ENCODE assay signal across 18 cellular contexts in the genomic region with DNA sequence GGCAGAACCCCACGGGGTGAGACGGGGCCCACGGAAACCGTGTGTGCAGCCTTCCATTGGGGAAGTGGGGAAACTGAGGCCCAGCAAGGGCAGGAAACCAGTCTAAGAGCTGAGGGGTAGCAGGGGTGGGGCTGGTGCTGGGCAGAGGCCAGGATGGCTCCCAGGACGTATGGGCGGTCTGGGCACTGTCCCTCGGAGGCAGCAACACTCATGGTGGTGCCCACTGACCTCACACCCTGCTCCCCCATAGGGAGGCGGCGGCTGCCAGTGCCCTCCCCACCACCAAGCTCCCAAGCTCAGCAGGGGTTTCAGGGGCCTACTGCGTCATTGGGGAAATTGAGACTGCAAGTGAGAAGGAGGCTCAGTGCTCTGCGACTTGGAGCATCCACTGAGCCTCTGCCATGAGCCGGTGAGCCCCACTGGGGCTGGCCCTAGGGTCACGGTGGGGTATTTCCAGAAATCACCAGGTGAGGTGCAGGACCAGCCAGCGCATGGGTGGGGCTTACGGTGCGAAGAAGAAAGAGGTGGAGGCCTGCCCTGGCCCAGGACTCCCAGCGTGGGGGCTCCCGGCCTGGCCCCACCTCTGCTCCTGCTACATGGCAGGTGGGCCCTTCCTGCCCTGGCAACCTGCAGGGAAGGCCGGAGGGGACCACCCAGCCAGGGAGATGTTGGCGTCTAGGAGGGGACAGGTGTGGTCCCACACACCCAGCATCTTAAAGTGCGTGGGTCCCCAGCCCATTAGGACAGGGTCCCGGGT. TPM values are rescaled to one million over a fixed set of nuclear protein-coding genes. Genes with fewer than 3 reads are reported as not detected.
A peak's percentile ranks its signal among the peaks of the same experiment; 100 is the strongest.
DNase-seq lines count a peak whose midpoint lies in the region; ATAC-seq and TF ChIP-seq lines count a peak whose summit lies in the region.
"Had no signal": no experiment of that assay in that cellular context is flagged by ENCODE, and none has a peak within 500 bp of the region (broad histone marks: within the 10 kb centered on the region; RNA-seq: fewer than 3 reads in every experiment).

No MANE protein-coding gene starts in this region.

- H3K9me3 Mint-ChIP-seq in CD4-positive, CD25-positive, alpha-beta regulatory T cell = peaks cover 0 to 1% (median 0%) of the 10 kb centered on the region in 7 donors
- peaks cover 8% of the 10 kb centered on the region for H3K9me3 Mint-ChIP-seq in glutamatergic neuron (ENCODE audit: unreplicated experiment)
- H3K9me3 Mint-ChIP-seq: HFFc6 had no signal

- H3K36me3 ChIP-seq in BE2C (no peaks in the 10 kb centered on the region), neuronal stem cell (replicated peaks in 1 of 2; ENCODE audit: control insufficient read depth in 2 of 2, insufficient read depth in 2 of 2, low read length in 2 of 2) (no peaks in the 10 kb centered on the region), mammary epithelial cell (ENCODE audit: insufficient read depth, low read length) (no peaks in the 10 kb centered on the region)
- no peaks in the 10 kb centered on the region for H3K36me3 ChIP-seq in CD4-positive, CD25-positive, alpha-beta regulatory T cell (ENCODE audit: control insufficient read depth, insufficient read depth, low read length)

- H3K27me3 ChIP-seq in BE2C (no peaks in the 10 kb centered on the region), neuronal stem cell (ENCODE audit: control insufficient read depth in 3 of 3, insufficient read depth in 3 of 3, low read depth in 1 of 3, low read length in 3 of 3) (no peaks in the 10 kb centered on the region), mammary epithelial cell (ENCODE audit: insufficient read depth, low read length) (no peaks in the 10 kb centered on the region)
- H3K27me3 ChIP-seq in CD4-positive, CD25-positive, alpha-beta regulatory T cell (ENCODE audit: control insufficient read depth, insufficient read depth, low read length) = no peaks in the 10 kb centered on the region

- no peak overlapping the region for H4K8ac ChIP-seq in neuronal stem cell (ENCODE audit: low read depth, low read length)

- dilution Hi-C loops in mammary epithelial cell (cut with HindIII; ENCODE audit: low sequenced_read_pairs) = no loop called here

- H3K9me3 ChIP-seq in BE2C (no peaks in the 10 kb centered on the region; the same call in 1 of the 2 replicates), neuronal stem cell (replicated peaks in 1 of 2; ENCODE audit: control insufficient read depth in 2 of 2, insufficient read depth in 1 of 2, low read depth in 1 of 2, low read length in 2 of 2) (no peaks in the 10 kb centered on the region), mammary epithelial cell (replicated peaks; ENCODE audit: insufficient read depth, low read length) (no peaks in the 10 kb centered on the region)
- no peaks in the 10 kb centered on the region for H3K9me3 ChIP-seq in CD4-positive, CD25-positive, alpha-beta regulatory T cell (ENCODE audit: control insufficient read depth in 2 of 2, low read length in 2 of 2)

- H2BK12ac ChIP-seq in neuronal stem cell (ENCODE audit: low read length) = peak overlapping the region; percentile 58

- in situ Hi-C loops in mammary epithelial cell (cut with MboI; ENCODE audit: low sequenced_read_pairs in 2 of 2) = no loop called here

- peaks cover 2% of the 10 kb centered on the region for H3K79me1 ChIP-seq in neuronal stem cell (ENCODE audit: low read depth, low read length)

- no peaks in the 10 kb centered on the region for H3K4me1 Mint-ChIP-seq in CD4-positive, CD25-positive, alpha-beta regulatory T cell
- H3K4me1 Mint-ChIP-seq in glutamatergic neuron (ENCODE audit: low read depth, unreplicated experiment) = peaks cover 3% of the 10 kb centered on the region
- H3K4me1 Mint-ChIP-seq: B cell had no signal

- DNase-seq in BE2C (peak; percentile 4), glutamatergic neuron (peak; percentile 11), neuronal stem cell (ENCODE audit: low spot score) (no peak), mammary epithelial cell (no peak), NCI-H345 treated with DMSO at 0.1 percent for 48 hours (lab: John Stamatoyannopoulos, UW; ENCODE audit: unreplicated experiment) (no peak), NCI-H82 treated with DMSO at 0.1 percent for 48 hours (lab: John Stamatoyannopoulos, UW; ENCODE audit: unreplicated experiment) (no peak)
- DNase-seq in CD4-positive, CD25-positive, alpha-beta regulatory T cell = no peak
- DNase-seq: DMS 273 treated with DMSO at 0.1 percent for 48 hours, HFFc6, KG1, NCI-H1092 treated with DMSO at 0.1 percent for 48 hours, NCI-H1694, NCI-H2107, NCI-H226, NCI-H526 treated with DMSO at 0.1 percent for 48 hours, PC-9 had no signal

- H4K91ac ChIP-seq in neuronal stem cell (ENCODE audit: low read depth, low read length, poor library complexity) = no peak overlapping the region

- no CpG with 5 or more reads among the region's 22 CpGs for WGBS in neuronal stem cell (ENCODE audit: extremely low coverage in 2 of 2, insufficient read length in 2 of 2, insufficient replicate concordance in 1 of 2), 2 donors
- 85% methylated on average over 12 of the region's 22 CpGs for WGBS in mammary epithelial cell (ENCODE audit: low coverage, missing lambda C conversion rate)

- H3K4me3 ChIP-seq in BE2C (ENCODE audit: low read depth, low read length) = no peak overlapping the region
- no peak overlapping the region for H3K4me3 ChIP-seq in CD4-positive, CD25-positive, alpha-beta regulatory T cell (ENCODE audit: low read depth, low read length)
- H3K4me3 ChIP-seq in neuronal stem cell (ENCODE audit: low read length in 2 of 2) = peak overlapping the region in 1 of 2 donors; percentile 14
- H3K4me3 ChIP-seq in mammary epithelial cell (replicated peaks in 1 of 3; ENCODE audit: insufficient read depth in 1 of 3, low read depth in 2 of 3, low read length in 3 of 3) = no peak overlapping the region
- H3K4me3 ChIP-seq: PC-9 had no signal

- peak overlapping the region; percentile 58 for H2BK15ac ChIP-seq in neuronal stem cell (ENCODE audit: low read length)

- BruUV-seq in mammary epithelial cell (replicated peaks; lab: Mats Ljungman, UMichigan) = no TSS peak

- no peak overlapping the region for H2BK5ac ChIP-seq in neuronal stem cell (ENCODE audit: low read length)

- no peak overlapping the region for H3K9ac ChIP-seq in neuronal stem cell (ENCODE audit: low read depth, low read length, poor library complexity)
- no peak overlapping the region for H3K9ac ChIP-seq in mammary epithelial cell (ENCODE audit: insufficient read depth, low read length)

- H3K4ac ChIP-seq in neuronal stem cell (ENCODE audit: low read length) = no peak overlapping the region

- TF ChIP-seq CTCF in BE2C (IDR thresholded peaks at IDR 0.05; ENCODE audit: low read depth, low read length) = no peak
- TF ChIP-seq CTCF in glutamatergic neuron (IDR thresholded peaks at IDR 0.05; ENCODE audit: partially characterized antibody, unreplicated experiment) = no peak
- TF ChIP-seq CTCF in mammary epithelial cell (conservative IDR thresholded peaks at IDR 0.05 in 1 of 2, IDR thresholded peaks at IDR 0.05 in 1 of 2; ENCODE audit: extremely low read depth in 1 of 2, insufficient read depth in 1 of 2, low read depth in 1 of 2, low read length in 2 of 2) = no peak

- no peaks in the 10 kb centered on the region for H3K27me3 Mint-ChIP-seq in CD4-positive, CD25-positive, alpha-beta regulatory T cell
- H3K27me3 Mint-ChIP-seq in glutamatergic neuron (ENCODE audit: unreplicated experiment) = peaks cover 11% of the 10 kb centered on the region
- H3K27me3 Mint-ChIP-seq: B cell; CD8-positive, alpha-beta memory T cell had no signal

- H3K4me2 ChIP-seq in neuronal stem cell (ENCODE audit: insufficient read depth, low read length, poor library complexity, severe bottlenecking) (no peak overlapping the region), mammary epithelial cell (ENCODE audit: insufficient read depth, low read depth, low read length) (no peak overlapping the region)
- H3K4me2 ChIP-seq: PC-9 had no signal

- H3K23ac ChIP-seq in neuronal stem cell (ENCODE audit: low read depth, low read length, poor library complexity) = peak overlapping the region; percentile 31

- no peak overlapping the region for H3K14ac ChIP-seq in neuronal stem cell (ENCODE audit: low read length)

- no peak overlapping the region for H3K4me3 Mint-ChIP-seq in CD4-positive, CD25-positive, alpha-beta regulatory T cell
- no peak overlapping the region for H3K4me3 Mint-ChIP-seq in glutamatergic neuron (ENCODE audit: unreplicated experiment)
- H3K4me3 Mint-ChIP-seq: B cell; CD8-positive, alpha-beta memory T cell; HFFc6 had no signal

- no peak for ATAC-seq in CD4-positive, CD25-positive, alpha-beta regulatory T cell (ENCODE audit: low read depth in 2 of 2)

- H3K4me1 ChIP-seq in BE2C (no peaks in the 10 kb centered on the region), neuronal stem cell (ENCODE audit: control insufficient read depth in 2 of 2, insufficient read depth in 1 of 2, low read depth in 1 of 2, low read length in 2 of 2) (peaks cover 6 to 19% of the 10 kb centered on the region in 2 donors), mammary epithelial cell (ENCODE audit: insufficient read depth, low read length) (no peaks in the 10 kb centered on the region)
- H3K4me1 ChIP-seq in CD4-positive, CD25-positive, alpha-beta regulatory T cell (ENCODE audit: control insufficient read depth, insufficient read depth, low read length, poor library complexity, severe bottlenecking) = peaks cover 2% of the 10 kb centered on the region

- peak overlapping the region; percentile 28 for H3K18ac ChIP-seq in neuronal stem cell (ENCODE audit: low read length)

- no peak overlapping the region for H2BK120ac ChIP-seq in neuronal stem cell (ENCODE audit: low read depth, low read length)

- H2AFZ ChIP-seq in neuronal stem cell (ENCODE audit: low read length) = no peak overlapping the region
- no peak overlapping the region for H2AFZ ChIP-seq in mammary epithelial cell (ENCODE audit: low read depth, low read length)
- H2AFZ ChIP-seq: PC-9 had no signal

- no peaks in the 10 kb centered on the region for H3K79me2 ChIP-seq in mammary epithelial cell (ENCODE audit: insufficient read depth, low read length)

- no peaks in the 10 kb centered on the region for H4K20me1 ChIP-seq in mammary epithelial cell (ENCODE audit: insufficient read depth, low read length)

- H3K27ac Mint-ChIP-seq in CD4-positive, CD25-positive, alpha-beta regulatory T cell = peak overlapping the region in 2 of 3 donors; percentile 59 to 72
- H3K27ac Mint-ChIP-seq in glutamatergic neuron (ENCODE audit: unreplicated experiment) = no peak overlapping the region
- H3K27ac Mint-ChIP-seq: B cell; CD8-positive, alpha-beta memory T cell; HFFc6 had no signal

- intact Hi-C loops in mammary epithelial cell (cut with micrococcal nuclease) = no loop called here

- H3K36me3 Mint-ChIP-seq in CD4-positive, CD25-positive, alpha-beta regulatory T cell = no peaks in the 10 kb centered on the region
- H3K36me3 Mint-ChIP-seq in glutamatergic neuron (ENCODE audit: unreplicated experiment) = no peaks in the 10 kb centered on the region

- H2AK5ac ChIP-seq in neuronal stem cell (ENCODE audit: low read depth, low read length) = peak overlapping the region; percentile 90

- no peak overlapping the region for H3K27ac ChIP-seq in CD4-positive, CD25-positive, alpha-beta regulatory T cell (ENCODE audit: insufficient read depth, low read length, poor library complexity, severe bottlenecking)
- no peak overlapping the region for H3K27ac ChIP-seq in neuronal stem cell (replicated peaks; ENCODE audit: low read length)
- no peak overlapping the region for H3K27ac ChIP-seq in mammary epithelial cell (ENCODE audit: insufficient read depth, low read depth, low read length)
- H3K27ac ChIP-seq: PC-9 had no signal

- CTCF ChIA-PET in mammary epithelial cell (lab: Charles Lee; ENCODE audit: low non-redundant PET) = no interaction called here

RNA-seq across cellular contexts. Expression of a gene that starts 0.9 kb away (rescaled TPM):
- polyA plus RNA-seq in BE2C (2012; ENCODE audit: insufficient read depth, insufficient read length, low read depth) = 0.19 TPM
- total RNA-seq in CD4-positive, CD25-positive, alpha-beta regulatory T cell = 2.0 TPM
- under 1 TPM in 2 of 4 donors, not detected in 2; 0.05 to 0.22 TPM for polyA plus RNA-seq in CD4-positive, CD25-positive, alpha-beta regulatory T cell
- 2.6 TPM for total RNA-seq in glutamatergic neuron (ENCODE audit: unreplicated experiment)
- 0.13 TPM for polyA plus RNA-seq in neuronal stem cell (2013, experiment 1 of 2)
- 0.12 TPM for polyA plus RNA-seq in neuronal stem cell (2013, experiment 2 of 2)
- 1 to 10 TPM in 1 of 2 donors, under 1 TPM in 1; 0.68 to 1.0 TPM for total RNA-seq in mammary epithelial cell
- polyA plus RNA-seq in mammary epithelial cell = 0.05 TPM
- not detected for polyA minus RNA-seq in mammary epithelial cell
- polyA plus RNA-seq: CD8-positive, alpha-beta memory T cell had no signal

RNA-seq across cellular contexts. Expression of a gene that starts 43.0 kb away (rescaled TPM):
- polyA plus RNA-seq in BE2C (2012; ENCODE audit: insufficient read depth, insufficient read length, low read depth) = 11.6 TPM
- total RNA-seq in CD4-positive, CD25-positive, alpha-beta regulatory T cell = 27.6 TPM
- 1 to 10 TPM; 3.7 to 6.7 (median 6.0) TPM for polyA plus RNA-seq in CD4-positive, CD25-positive, alpha-beta regulatory T cell
- 107 TPM for total RNA-seq in glutamatergic neuron (ENCODE audit: unreplicated experiment)
- polyA plus RNA-seq in neuronal stem cell (2013, experiment 1 of 2) = 26.5 TPM
- polyA plus RNA-seq in neuronal stem cell (2013, experiment 2 of 2) = 27.6 TPM
- 10 to 100 TPM; 72.5 to 91.4 TPM for total RNA-seq in mammary epithelial cell
- 30.9 TPM for polyA plus RNA-seq in mammary epithelial cell
- polyA minus RNA-seq in mammary epithelial cell = 41.6 TPM

Comparison
In these comparisons a context has a peak if more than half of its experiments do, and no peak if none do; other contexts are left out.
1. DNase-seq: peak in BE2C (single experiment) and glutamatergic neuron (single experiment); none in CD4-positive, CD25-positive, alpha-beta regulatory T cell (0 of 3), neuronal stem cell (single experiment), mammary epithelial cell (single experiment), NCI-H345 treated with DMSO at 0.1 percent for 48 hours (single experiment) and NCI-H82 treated with DMSO at 0.1 percent for 48 hours (single experiment).